ENCODE assay signal across 17 cellular contexts in genomic region chr11:6403539-6403938, GRCh38. TPM values are rescaled to one million over a fixed set of nuclear protein-coding genes. Genes with fewer than 3 reads are reported as not detected.
A peak's percentile ranks its signal among the peaks of the same experiment; 100 is the strongest.
DNase-seq lines count a peak whose midpoint lies in the region; ATAC-seq and TF ChIP-seq lines count a peak whose summit lies in the region.
"Had no signal": no experiment of that assay in that cellular context is flagged by ENCODE, and none has a peak within 500 bp of the region (broad histone marks: within the 10 kb centered on the region; RNA-seq: fewer than 3 reads in every experiment).

No MANE protein-coding gene starts in this region.

- no peaks in the 10 kb centered on the region for H3K9me3 Mint-ChIP-seq in activated T-cell treated with anti-CD3 and anti-CD28 coated beads, Interleukin-2, amount 50 U/mL, for 72 hours
- H3K9me3 Mint-ChIP-seq: brain, GM23338 had no signal

- H3K27ac Mint-ChIP-seq in activated T-cell treated with anti-CD3 and anti-CD28 coated beads, Interleukin-2, amount 50 U/mL, for 72 hours = peak overlapping the region; percentile 21
- H3K27ac Mint-ChIP-seq: GM23338 had no signal

- peak overlapping the region; percentile 34; the same call in 1 of the 2 replicates for H3K9ac ChIP-seq in SU-DHL-6 (ENCODE audit: low read length)

- peak overlapping the region; percentile 35 to 86 for H3K4me3 Mint-ChIP-seq in activated T-cell treated with anti-CD3 and anti-CD28 coated beads, Interleukin-2, amount 50 U/mL, for 72 hours
- H3K4me3 Mint-ChIP-seq: GM23338 had no signal

- H3K27ac ChIP-seq in SU-DHL-6 (ENCODE audit: low read depth, low read length) (no peak overlapping the region), substantia nigra (ENCODE audit: low read depth, low read length, poor library complexity, severe bottlenecking) (peak overlapping the region; percentile 87)
- peak overlapping the region; percentile 68 for H3K27ac ChIP-seq in effector memory CD4-positive, alpha-beta T cell (ENCODE audit: insufficient read depth, low read length, poor library complexity, severe bottlenecking)
- H3K27ac ChIP-seq: esophagus muscularis mucosa, prostate gland had no signal

- ATAC-seq in activated T-cell treated with anti-CD3 and anti-CD28 coated beads, Interleukin-2, amount 50 U/mL, for 72 hours (replicated peaks in 1 of 2) = no peak
- ATAC-seq: GM23338 had no signal

- H3K27me3 ChIP-seq in SU-DHL-6 (ENCODE audit: low read length) (no peaks in the 10 kb centered on the region), MG63 (no peaks in the 10 kb centered on the region)
- no peaks in the 10 kb centered on the region for H3K27me3 ChIP-seq in effector memory CD4-positive, alpha-beta T cell (replicated peaks; ENCODE audit: control insufficient read depth, insufficient read depth, low read length, poor library complexity, severe bottlenecking)
- H3K27me3 ChIP-seq: esophagus muscularis mucosa had no signal

- peaks cover 73% of the 10 kb centered on the region for H3K4me1 Mint-ChIP-seq in activated T-cell treated with anti-CD3 and anti-CD28 coated beads, Interleukin-2, amount 50 U/mL, for 72 hours (ENCODE audit: low read depth)

- H3K36me3 Mint-ChIP-seq in activated T-cell treated with anti-CD3 and anti-CD28 coated beads, Interleukin-2, amount 50 U/mL, for 72 hours (ENCODE audit: insufficient read depth in 2 of 2) = peaks cover 0 to 9% of the 10 kb centered on the region in 2 donors

- no peak overlapping the region for H3K4me3 ChIP-seq in SU-DHL-6 (ENCODE audit: insufficient read depth, low read length, poor library complexity, severe bottlenecking)
- no peak overlapping the region for H3K4me3 ChIP-seq in effector memory CD4-positive, alpha-beta T cell (ENCODE audit: insufficient read depth, low read depth, low read length, poor library complexity, severe bottlenecking)
- no peak overlapping the region for H3K4me3 ChIP-seq in MG63
- H3K4me3 ChIP-seq: esophagus muscularis mucosa, GM23338, prostate gland had no signal

- TF ChIP-seq CTCF in SU-DHL-6 (IDR thresholded peaks at IDR 0.05; ENCODE audit: insufficient read depth, low read length, poor library complexity, severe bottlenecking) = no peak

- no peaks in the 10 kb centered on the region for H3K9me2 ChIP-seq in SU-DHL-6 (replicated peaks; ENCODE audit: insufficient read depth, low read length)

- H3K4me2 ChIP-seq in SU-DHL-6 (ENCODE audit: low read depth, low read length, poor library complexity, severe bottlenecking) = peak overlapping the region; percentile 45
- H3K4me2 ChIP-seq: GM23338 had no signal

- no peaks in the 10 kb centered on the region for H3F3A ChIP-seq in SU-DHL-6 (ENCODE audit: insufficient read depth)

- H3K9me3 ChIP-seq in SU-DHL-6 (ENCODE audit: insufficient read depth, low read length) (no peaks in the 10 kb centered on the region), MG63 (no peaks in the 10 kb centered on the region)
- no peaks in the 10 kb centered on the region for H3K9me3 ChIP-seq in effector memory CD4-positive, alpha-beta T cell (ENCODE audit: control insufficient read depth, low read length)
- H3K9me3 ChIP-seq: Caco-2, esophagus muscularis mucosa, prostate gland had no signal

- peaks cover 64% of the 10 kb centered on the region for H3K4me1 ChIP-seq in effector memory CD4-positive, alpha-beta T cell (ENCODE audit: control insufficient read depth, insufficient read depth, low read length, poor library complexity, severe bottlenecking)
- H3K4me1 ChIP-seq: prostate gland had no signal

- H3K79me2 ChIP-seq in SU-DHL-6 (ENCODE audit: insufficient read depth, low read length) = no peaks in the 10 kb centered on the region

- no peak overlapping the region for H2AFZ ChIP-seq in SU-DHL-6 (ENCODE audit: low read depth, low read length, severe bottlenecking)
- H2AFZ ChIP-seq: GM23338 had no signal

- no peaks in the 10 kb centered on the region for H4K20me1 ChIP-seq in SU-DHL-6 (ENCODE audit: low read depth, low read length)

- H3K27me3 Mint-ChIP-seq in activated T-cell treated with anti-CD3 and anti-CD28 coated beads, Interleukin-2, amount 50 U/mL, for 72 hours (ENCODE audit: low read depth) = no peaks in the 10 kb centered on the region
- H3K27me3 Mint-ChIP-seq: brain had no signal

- H3K36me3 ChIP-seq in SU-DHL-6 (ENCODE audit: low read length) (no peaks in the 10 kb centered on the region), MG63 (no peaks in the 10 kb centered on the region)
- H3K36me3 ChIP-seq in effector memory CD4-positive, alpha-beta T cell (ENCODE audit: control insufficient read depth, insufficient read depth, low read length) = peaks cover 4% of the 10 kb centered on the region
- H3K36me3 ChIP-seq: prostate gland had no signal

- no peak for DNase-seq in activated T-cell treated with anti-CD3 and anti-CD28 coated beads, Interleukin-2, amount 50 U/mL, for 72 hours
- no peak for DNase-seq in activated T-cell treated with anti-CD3 and anti-CD28 coated beads, Interleukin-2, amount 50 U/mL, for 48 hours
- no peak for DNase-seq in effector memory CD4-positive, alpha-beta T cell
- no peak for DNase-seq in substantia nigra (lab: John Stamatoyannopoulos, UW)
- no peak for DNase-seq in MG63
- DNase-seq in ureter (ENCODE audit: low spot score) = no peak
- no peak for DNase-seq in HuH-7 (ENCODE audit: low spot score)
- DNase-seq: activated CD4-positive, CD25-positive, alpha-beta regulatory T cell treated with anti-CD3 and anti-CD28 coated beads, Interleukin-2, amount 50 U/mL, for 72 hours; Caco-2; NCI-H226; NK-92 treated with Interleukin-12 subunit alpha and Interleukin-12 subunit beta, amount 100 ng/mL, for 24 hours had no signal

RNA-seq across cellular contexts. Expression of gene SMPD1, which starts 13.3 kb away (rescaled TPM):
- total RNA-seq in activated T-cell treated with anti-CD3 and anti-CD28 coated beads, Interleukin-2, amount 50 U/mL, for 72 hours = 10 to 100 TPM; 21.7 to 25.9 TPM
- total RNA-seq in MG63 (2014; rRNA removed; shearing (Covaris generic); ENCODE audit: low replicate concordance) = 13.1 and 17.7 TPM in 2 replicates
- 32.9 TPM for total RNA-seq in ureter

RNA-seq across cellular contexts. Expression of gene APBB1, which starts 15.4 kb away (rescaled TPM):
- 10 to 100 TPM; 42.0 to 63.8 TPM for total RNA-seq in activated T-cell treated with anti-CD3 and anti-CD28 coated beads, Interleukin-2, amount 50 U/mL, for 72 hours
- 7.2 and 21.1 TPM in 2 replicates for total RNA-seq in MG63 (2014; rRNA removed; shearing (Covaris generic); ENCODE audit: low replicate concordance)
- total RNA-seq in ureter = 24.9 TPM

RNA-seq across cellular contexts. Expression of gene HPX, which starts 37.2 kb away (rescaled TPM):
- total RNA-seq in activated T-cell treated with anti-CD3 and anti-CD28 coated beads, Interleukin-2, amount 50 U/mL, for 72 hours = 1 to 10 TPM; 1.2 to 1.6 TPM
- total RNA-seq in MG63 (2014; rRNA removed; shearing (Covaris generic); ENCODE audit: low replicate concordance) = 0.20 TPM in 1 of 2 replicates, not detected in the other
- 1.2 TPM for total RNA-seq in ureter
- total RNA-seq: G401 had no signal
